ENCODE assay signal across 23 cellular contexts in genomic region chr4:68735106-68735505, GRCh38.
"Had no signal": no experiment of that assay in that cellular context is flagged by ENCODE, and none has a peak within 500 bp of the region (broad histone marks: within the 10 kb centered on the region; RNA-seq: fewer than 3 reads in every experiment).

No MANE protein-coding gene starts in this region.

- H3K27me3 ChIP-seq: esophagus squamous epithelium, gastrocnemius medialis, upper lobe of left lung, vagina had no signal

- H3K4me3 Mint-ChIP-seq: activated naive CD8-positive, alpha-beta T cell had no signal

- H3K4me3 ChIP-seq: esophagus squamous epithelium, gastrocnemius medialis, mucosa of descending colon, upper lobe of left lung, vagina had no signal

- H3K9me3 ChIP-seq: esophagus squamous epithelium, gastrocnemius medialis, mucosa of descending colon, upper lobe of left lung, vagina had no signal

- H3K36me3 ChIP-seq: esophagus squamous epithelium, gastrocnemius medialis, upper lobe of left lung, vagina had no signal

- ATAC-seq: activated CD4-positive, CD25-positive, alpha-beta regulatory T cell treated with anti-CD3 and anti-CD28 coated beads, Interleukin-2, amount 50 U/mL, for 24 hours; gastrocnemius medialis; left cardiac atrium; left ventricle myocardium superior; mucosa of descending colon; right cardiac atrium; stimulated activated naive CD8-positive, alpha-beta T cell treated with anti-CD3 and anti-CD28 coated beads, Interleukin-15, Interleukin-2, amounts not matched to agents 100 U/mL and 50 U/mL, for 24 hours had no signal

- DNase-seq: activated CD4-positive, alpha-beta T cell treated with anti-CD3 and anti-CD28 coated beads for 48 hours; activated CD4-positive, alpha-beta T cell treated with anti-CD3 and anti-CD28 coated beads, Interleukin-2, amount 50 U/mL, for 48 hours; activated CD8-positive, alpha-beta memory T cell treated with anti-CD3 and anti-CD28 coated beads for 24 hours; activated effector memory CD4-positive, alpha-beta T cell treated with Interleukin-2 at 50 U/mL for 16 hours; activated naive CD4-positive, alpha-beta T cell treated with Interleukin-2 at 50 U/mL for 16 hours; anterior cingulate cortex; dermis blood vessel endothelial cell; effector CD8-positive, alpha-beta T cell; esophagus squamous epithelium; gastrocnemius medialis; glutamatergic neuron; left cardiac atrium; left ventricle myocardium superior; mucosa of descending colon; occipital lobe; right cardiac atrium; stimulated activated CD4-positive, alpha-beta T cell treated with anti-CD3 and anti-CD28 coated beads, Interleukin-2, amount 100 ng/mL, for 48 hours; stimulated activated naive CD8-positive, alpha-beta T cell treated with anti-CD3 and anti-CD28 coated beads, Interleukin-15, Interleukin-2, amounts not matched to agents 100 U/mL and 50 U/mL, for 24 hours; upper lobe of left lung had no signal

- H3K36me3 Mint-ChIP-seq: activated naive CD8-positive, alpha-beta T cell had no signal

- H3K4me1 ChIP-seq: esophagus squamous epithelium, gastrocnemius medialis, vagina had no signal

- H3K27ac Mint-ChIP-seq: activated naive CD8-positive, alpha-beta T cell had no signal

- H3K27ac ChIP-seq: epithelial cell of prostate, esophagus squamous epithelium, gastrocnemius medialis, upper lobe of left lung, vagina had no signal
